In genomic region chr17:17344507-17345293, GRCh38 we compare ENCODE assay signal across 24 cellular contexts. TPM values are rescaled to one million over a fixed set of nuclear protein-coding genes. Genes with fewer than 3 reads are reported as not detected.
DNase-seq lines count a peak whose midpoint lies in the region; ATAC-seq, FAIRE-seq and TF ChIP-seq lines count a peak whose summit lies in the region.
"Had no signal": no experiment of that assay in that cellular context is flagged by ENCODE, and none has a peak within 500 bp of the region (broad histone marks: within the 10 kb centered on the region; RNA-seq: fewer than 3 reads in every experiment).

No MANE protein-coding gene starts in this region.

- H3K27ac ChIP-seq in BLaER1 (no peak overlapping the region), osteoblast (ENCODE audit: low read depth, low read length) (no peak overlapping the region)
- H3K27ac ChIP-seq: pancreas had no signal

- in situ Hi-C loops in KBM-7 (cut with MboI; ENCODE audit: low pct_unique_long_range_greater_than_20kb, low sequenced_read_pairs) = no loop called here

- intact Hi-C loops in left ventricle myocardium superior (cut with micrococcal nuclease) = no loop called here

- FAIRE-seq in HTR-8/SVneo (lab: Jason Lieb, UNC) = peak; percentile 51
- FAIRE-seq in GM19239 (lab: Jason Lieb, UNC) = no peak
- FAIRE-seq: islet of Langerhans, K562, pancreas had no signal

- H3K36me3 ChIP-seq in BLaER1 (no peaks in the 10 kb centered on the region), osteoblast (ENCODE audit: insufficient read depth, low read length) (no peaks in the 10 kb centered on the region)
- H3K36me3 ChIP-seq: pancreas had no signal

- DNase-seq in HTR-8/SVneo (ENCODE audit: insufficient read length, low spot score) = no peak
- DNase-seq in left ventricle myocardium superior = peak; percentile 30
- peak; percentile 58 for DNase-seq in osteoblast (ENCODE audit: insufficient read length, low spot score, missing footprints)
- DNase-seq in KBM-7 = no peak
- DNase-seq in GM19239 (ENCODE audit: insufficient read length, low spot score) = no peak
- no peak for DNase-seq in pons (ENCODE audit: low spot score)
- DNase-seq: activated CD8-positive, alpha-beta T cell treated with anti-CD3 and anti-CD28 coated beads, Interleukin-2, amount 10 ng/mL, durations not matched to agents 7 days and 5 days; activated T-cell treated with anti-CD3 and anti-CD28 coated beads, Interleukin-2, amount 50 U/mL, for 4 hours; DMS 273 treated with DMSO at 0.1 percent for 48 hours; effector CD8-positive, alpha-beta T cell; foreskin melanocyte; naive B cell; NCI-H2171 treated with DMSO at 0.1 percent for 48 hours; NCI-H524 treated with DMSO at 0.1 percent for 48 hours; RPMI8226; stimulated activated CD4-positive, alpha-beta T cell treated with anti-CD3 and anti-CD28 coated beads, Interleukin-1b, Interleukin-23, amount 100 ng/mL, for 48 hours; T1000 had no signal

- H3K27me3 ChIP-seq in BLaER1 (no peaks in the 10 kb centered on the region), osteoblast (ENCODE audit: insufficient read depth, low read length) (no peaks in the 10 kb centered on the region)
- H3K27me3 ChIP-seq: pancreas had no signal

- no peak overlapping the region for H3K4me3 ChIP-seq in BLaER1
- no peak overlapping the region for H3K4me3 ChIP-seq in osteoblast (ENCODE audit: insufficient read depth, low read length)
- H3K4me3 ChIP-seq: K562, pancreas had no signal

- no peaks in the 10 kb centered on the region for H3K9me3 ChIP-seq in BLaER1
- no peaks in the 10 kb centered on the region for H3K9me3 ChIP-seq in osteoblast (ENCODE audit: low read depth, low read length)
- H3K9me3 ChIP-seq: pancreas had no signal

- ATAC-seq in left ventricle myocardium superior = no peak
- ATAC-seq in HG02981 (IDR thresholded peaks at IDR 0.05; ENCODE audit: unreplicated experiment) = no peak
- ATAC-seq: activated CD8-positive, alpha-beta T cell treated with anti-CD3 and anti-CD28 coated beads, Interleukin-2, amount 10 ng/mL, durations not matched to agents 7 days and 5 days; activated T-cell treated with anti-CD3 and anti-CD28 coated beads, Interleukin-2, amount 50 U/mL, for 4 hours; esophagus mucosa; HCT116; K562; pancreas had no signal

- H3K4me1 ChIP-seq in BLaER1 (peaks cover 23% of the 10 kb centered on the region), osteoblast (ENCODE audit: insufficient read depth, low read length) (no peaks in the 10 kb centered on the region)
- H3K4me1 ChIP-seq: pancreas had no signal

- H3K79me2 ChIP-seq in osteoblast (ENCODE audit: insufficient read depth, low read length) = no peaks in the 10 kb centered on the region

- no peak for TF ChIP-seq CTCF in osteoblast (IDR thresholded peaks at IDR 0.05; ENCODE audit: extremely low read depth, low read depth, low read length)

- H3K4me2 ChIP-seq in BLaER1 = peak overlapping the region; percentile 62
- no peak overlapping the region for H3K4me2 ChIP-seq in osteoblast (ENCODE audit: insufficient read depth, low read length)

- no peak overlapping the region for H3K9ac ChIP-seq in BLaER1

- H2AFZ ChIP-seq in osteoblast (ENCODE audit: low read length) = no peak overlapping the region

- no peaks in the 10 kb centered on the region for H4K20me1 ChIP-seq in BLaER1
- H4K20me1 ChIP-seq in osteoblast (ENCODE audit: insufficient read depth, low read length) = no peaks in the 10 kb centered on the region

RNA-seq across cellular contexts. Expression of gene NT5M, which starts 41.5 kb away (rescaled TPM):
- total RNA-seq in left ventricle myocardium superior (8.6 TPM), osteoblast (0.36 and 1.2 TPM in 2 replicates)

Comparison
In these comparisons a context has a peak if more than half of its experiments do, and no peak if none do; other contexts are left out.
1. DNase-seq: peak in left ventricle myocardium superior (single experiment) and osteoblast (single experiment); none in HTR-8/SVneo (single experiment), KBM-7 (single experiment), GM19239 (single experiment) and pons (single experiment).